In the genomic region with DNA sequence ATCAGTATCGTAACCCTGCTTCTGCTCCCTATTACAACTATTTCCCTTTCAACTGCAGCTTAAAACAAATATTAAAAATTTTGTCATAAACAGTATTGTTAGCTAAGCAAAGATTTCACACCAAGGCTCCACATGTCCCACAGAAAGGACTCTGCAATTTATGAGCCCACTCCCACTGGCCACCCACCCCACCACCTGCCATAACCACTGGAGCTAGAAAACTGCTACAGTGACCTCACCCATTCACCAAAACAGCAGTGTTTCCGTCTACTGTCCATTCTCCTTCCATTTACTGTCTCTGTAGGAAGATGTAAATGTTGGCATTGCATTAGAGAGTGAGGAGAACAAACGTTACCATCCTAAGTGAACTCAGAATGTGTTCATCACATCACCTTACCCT, we compare ENCODE assay signal across 26 cellular contexts.
"Had no signal": no experiment of that assay in that cellular context is flagged by ENCODE, and none has a peak within 500 bp of the region (broad histone marks: within the 10 kb centered on the region; RNA-seq: fewer than 3 reads in every experiment).

No MANE protein-coding gene starts in this region.

- DNase-seq: activated CD8-positive, alpha-beta memory T cell treated with anti-CD3 and anti-CD28 coated beads, Interleukin-2, amount 10 ng/mL, durations not matched to agents 7 days and 5 days; activated CD8-positive, alpha-beta T cell treated with anti-CD3 and anti-CD28 coated beads, Interleukin-2, amount 10 ng/mL, durations not matched to agents 7 days and 5 days; activated effector memory CD4-positive, alpha-beta T cell treated with anti-CD3 and anti-CD28 coated beads, Interleukin-2, amount 50 U/mL, for 16 hours; activated naive CD4-positive, alpha-beta T cell treated with anti-CD3 and anti-CD28 coated beads for 36 hours; activated naive CD8-positive, alpha-beta T cell treated with anti-CD3 and anti-CD28 coated beads, Interleukin-2, amount 10 ng/mL, durations not matched to agents 7 days and 5 days; amniotic stem cell; effector memory CD8-positive, alpha-beta T cell; foreskin melanocyte; islet precursor cell; left ventricle myocardium superior; naive thymus-derived CD4-positive, alpha-beta T cell; ovary; retina; stimulated activated CD4-positive, alpha-beta T cell treated with anti-CD3 and anti-CD28 coated beads, Interleukin-1b, Interleukin-23, amount 100 ng/mL, for 48 hours; stimulated activated CD4-positive, alpha-beta T cell treated with anti-CD3 and anti-CD28 coated beads, Interleukin-4, amount 100 ng/mL, for 4 hours; stimulated activated CD8-positive, alpha-beta memory T cell treated with anti-CD3 and anti-CD28 coated beads, Interleukin-4, amount 100 ng/mL, for 48 hours; SW 1271; T-helper 9 cell had no signal

- H3K27me3 ChIP-seq: brain microvascular endothelial cell, ovary, tibial nerve had no signal

- H3K4me3 Mint-ChIP-seq: activated CD8-positive, alpha-beta memory T cell treated with anti-CD3 and anti-CD28 coated beads, Interleukin-2, amount 10 ng/mL, durations not matched to agents 7 days and 5 days; activated CD8-positive, alpha-beta T cell treated with anti-CD3 and anti-CD28 coated beads, Interleukin-2, amount 10 ng/mL, durations not matched to agents 7 days and 5 days; activated naive CD4-positive, alpha-beta T cell treated with anti-CD3 and anti-CD28 coated beads for 36 hours; activated naive CD8-positive, alpha-beta T cell treated with anti-CD3 and anti-CD28 coated beads, Interleukin-2, amount 10 ng/mL, durations not matched to agents 7 days and 5 days; effector memory CD8-positive, alpha-beta T cell; naive thymus-derived CD4-positive, alpha-beta T cell; stimulated activated memory B cell treated with anti-CD40 and anti-IgM and Interleukin-4, amounts not matched to agents 10 μg/mL and 1 μg/mL and 100 μg/mL, for 72 hours; T-helper 1 cell treated with Interleukin-12 subunit alpha and Interleukin-12 subunit beta and Interleukin-4 antibody, amounts not matched to agents 30 μg/mL and 1 μg/mL, for 36 hours had no signal

- H3K4me3 ChIP-seq: coronary artery, ovary, smooth muscle cell, tibial nerve had no signal

- H3K4me2 ChIP-seq: smooth muscle cell had no signal

- FAIRE-seq: astrocyte had no signal

- H3K9me3 ChIP-seq: ovary, tibial nerve had no signal

- H3K27me3 Mint-ChIP-seq: activated naive CD8-positive, alpha-beta T cell treated with anti-CD3 and anti-CD28 coated beads, Interleukin-2, amount 10 ng/mL, durations not matched to agents 7 days and 5 days; progenitor cell of endocrine pancreas; stimulated activated memory B cell treated with anti-CD40 and anti-IgM and Interleukin-4, amounts not matched to agents 10 μg/mL and 1 μg/mL and 100 μg/mL, for 72 hours had no signal

- H3K36me3 Mint-ChIP-seq: activated naive CD8-positive, alpha-beta T cell treated with anti-CD3 and anti-CD28 coated beads, Interleukin-2, amount 10 ng/mL, durations not matched to agents 7 days and 5 days; naive thymus-derived CD4-positive, alpha-beta T cell; stimulated activated memory B cell treated with anti-CD40 and anti-IgM and Interleukin-4, amounts not matched to agents 10 μg/mL and 1 μg/mL and 100 μg/mL, for 72 hours had no signal

- H3K27ac Mint-ChIP-seq: activated CD8-positive, alpha-beta memory T cell treated with anti-CD3 and anti-CD28 coated beads, Interleukin-2, amount 10 ng/mL, durations not matched to agents 7 days and 5 days; activated CD8-positive, alpha-beta T cell treated with anti-CD3 and anti-CD28 coated beads, Interleukin-2, amount 10 ng/mL, durations not matched to agents 7 days and 5 days; activated naive CD4-positive, alpha-beta T cell treated with anti-CD3 and anti-CD28 coated beads for 36 hours; activated naive CD8-positive, alpha-beta T cell treated with anti-CD3 and anti-CD28 coated beads, Interleukin-2, amount 10 ng/mL, durations not matched to agents 7 days and 5 days; effector memory CD8-positive, alpha-beta T cell; naive thymus-derived CD4-positive, alpha-beta T cell; progenitor cell of endocrine pancreas; stimulated activated memory B cell treated with anti-CD40 and anti-IgM and Interleukin-4, amounts not matched to agents 10 μg/mL and 1 μg/mL and 100 μg/mL, for 72 hours; T-helper 1 cell treated with Interleukin-12 subunit alpha and Interleukin-12 subunit beta and Interleukin-4 antibody, amounts not matched to agents 30 μg/mL and 1 μg/mL, for 36 hours had no signal

- H3K36me3 ChIP-seq: brain microvascular endothelial cell, ovary, tibial nerve had no signal

- H3K9me3 Mint-ChIP-seq: activated naive CD4-positive, alpha-beta T cell treated with anti-CD3 and anti-CD28 coated beads for 36 hours; effector memory CD8-positive, alpha-beta T cell had no signal

- ATAC-seq: activated CD8-positive, alpha-beta memory T cell treated with anti-CD3 and anti-CD28 coated beads, Interleukin-2, amount 10 ng/mL, durations not matched to agents 7 days and 5 days; activated CD8-positive, alpha-beta T cell treated with anti-CD3 and anti-CD28 coated beads, Interleukin-2, amount 10 ng/mL, durations not matched to agents 7 days and 5 days; effector memory CD8-positive, alpha-beta T cell; naive thymus-derived CD4-positive, alpha-beta T cell; stimulated activated memory B cell treated with anti-CD40 and anti-IgM and Interleukin-4, amounts not matched to agents 10 μg/mL and 1 μg/mL and 100 μg/mL, for 72 hours had no signal

- H3K4me1 Mint-ChIP-seq: naive thymus-derived CD4-positive, alpha-beta T cell had no signal

- H3K4me1 ChIP-seq: tibial nerve had no signal

- H3K27ac ChIP-seq: brain microvascular endothelial cell, ovary, tibial nerve had no signal
